Comparison of ENCODE assay signal across 18 cellular contexts in the genomic region with DNA sequence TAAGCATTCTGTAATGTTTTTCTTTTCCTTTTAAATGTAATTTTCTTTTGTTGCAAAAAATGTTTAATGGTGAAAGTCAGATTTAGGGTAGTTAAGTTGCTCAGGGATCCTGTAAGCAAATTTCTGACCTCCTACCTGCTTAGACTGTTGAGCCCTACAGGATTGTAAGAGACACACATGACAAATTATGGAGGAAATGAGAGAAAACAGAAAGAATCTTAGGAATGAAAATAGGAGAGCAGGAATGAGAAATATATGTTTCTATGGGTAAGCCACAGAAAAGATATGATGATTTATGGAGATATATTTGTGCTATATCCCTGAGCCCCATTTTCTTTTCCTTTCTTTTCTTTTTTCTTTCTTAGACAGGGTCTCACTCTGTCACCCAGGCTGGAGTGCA. TPM values are rescaled to one million over a fixed set of nuclear protein-coding genes. Genes with fewer than 3 reads are reported as not detected.
DNase-seq lines count a peak whose midpoint lies in the region; ATAC-seq lines count a peak whose summit lies in the region.
"Had no signal": no experiment of that assay in that cellular context is flagged by ENCODE, and none has a peak within 500 bp of the region (broad histone marks: within the 10 kb centered on the region; RNA-seq: fewer than 3 reads in every experiment).

No MANE protein-coding gene starts in this region.

- no peaks in the 10 kb centered on the region for H3K27me3 ChIP-seq in GM23248 (replicated peaks; ENCODE audit: insufficient read depth)
- H3K27me3 ChIP-seq: SJSA1 had no signal

- H3K4me3 ChIP-seq in GM23248: no peak overlapping the region
- H3K4me3 ChIP-seq: K562, SJSA1 had no signal

- DNase-seq in A172 (ENCODE audit: low spot score) (peak; percentile 66), GM23248 (peak; percentile 22), NCI-H226 (peak; percentile 65), glomerular visceral epithelial cell (ENCODE audit: extremely low spot score) (peak; percentile 26), T-helper 17 cell (no peak), DMS53 treated with DMSO at 0.1 percent for 48 hours (lab: John Stamatoyannopoulos, UW; ENCODE audit: unreplicated experiment) (no peak), sciatic nerve (ENCODE audit: low spot score) (no peak), globus pallidus (ENCODE audit: low spot score) (no peak)
- DNase-seq: C1 segment of cervical spinal cord, DMS 273 treated with DMSO at 0.1 percent for 48 hours, H7, NCI-H1436 treated with DMSO at 0.1 percent for 48 hours, NCI-H2081, NCI-H510A treated with DMSO at 0.1 percent for 48 hours, NCI-H82, PC-3 had no signal

- in situ Hi-C loops in GM23248 (cut with MboI): no loop called here

- H2AFZ ChIP-seq in GM23248: no peak overlapping the region

- H3F3A ChIP-seq in GM23248 (ENCODE audit: insufficient read depth): peaks cover 6% of the 10 kb centered on the region; the same call in 1 of the 2 replicates

- ATAC-seq in T-helper 17 cell (no peak), sciatic nerve (no peak)
- ATAC-seq: K562, PC-3 had no signal

- H3K9me3 ChIP-seq in GM23248 (ENCODE audit: low read depth) (no peaks in the 10 kb centered on the region), T-helper 17 cell (ENCODE audit: control insufficient read depth, low read length, poor library complexity, severe bottlenecking) (no peaks in the 10 kb centered on the region)
- H3K9me3 ChIP-seq: SJSA1 had no signal

- H3K4me3 Mint-ChIP-seq in T-helper 17 cell: no peak overlapping the region

- intact Hi-C loops in sciatic nerve (cut with DNase I): no loop called here

- H4K20me1 ChIP-seq in GM23248 (ENCODE audit: insufficient read depth): no peaks in the 10 kb centered on the region

- H3K27ac ChIP-seq in GM23248: no peak overlapping the region
- H3K27ac ChIP-seq: SJSA1 had no signal

- H3K9ac ChIP-seq in GM23248: no peak overlapping the region

- H3K4me2 ChIP-seq in GM23248 (ENCODE audit: unreplicated experiment): peak overlapping the region; percentile 2

- H3K4me1 Mint-ChIP-seq in T-helper 17 cell: no peaks in the 10 kb centered on the region

- H3K36me3 ChIP-seq in GM23248 (ENCODE audit: low read depth): peaks cover 14% of the 10 kb centered on the region
- H3K36me3 ChIP-seq: SJSA1 had no signal

- peaks cover 8% of the 10 kb centered on the region for H3K27me3 Mint-ChIP-seq in T-helper 17 cell

- H3K27ac Mint-ChIP-seq in T-helper 17 cell: no peak overlapping the region

- no peaks in the 10 kb centered on the region for H3K36me3 Mint-ChIP-seq in T-helper 17 cell (ENCODE audit: low read depth)

- peaks cover 9% of the 10 kb centered on the region; the same call in 1 of the 2 replicates for H3K79me2 ChIP-seq in GM23248 (ENCODE audit: insufficient read depth)

- no peaks in the 10 kb centered on the region for H3K9me2 ChIP-seq in GM23248 (ENCODE audit: insufficient read depth)

- H3K4me1 ChIP-seq in GM23248 (ENCODE audit: insufficient read depth): peaks cover 25% of the 10 kb centered on the region
- H3K4me1 ChIP-seq: SJSA1 had no signal

RNA-seq across cellular contexts. Expression of gene CYBRD1, which starts 28.3 kb away (rescaled TPM):
- 159 and 186 TPM in 2 replicates for total RNA-seq in A172 (2014; rRNA removed; shearing (Covaris generic))
- total RNA-seq in GM23248 (2014; rRNA removed; shearing (Covaris generic)): 222 and 248 TPM in 2 replicates
- polyA plus RNA-seq in GM23248 (2016; fragmentation: Nextera tagmentation; extraction: Ambion mirVana): 166 and 168 TPM in 2 replicates
- total RNA-seq in T-helper 17 cell: 1 to 10 TPM in 1 of 2 donors, under 1 TPM in 1; 0.44 to 1.3 TPM
- total RNA-seq in sciatic nerve: 280 TPM

Comparison
In these comparisons a context has a peak if more than half of its experiments do, and no peak if none do; other contexts are left out.
1. DNase-seq: peak in A172 (single experiment), GM23248 (single experiment), NCI-H226 (single experiment) and glomerular visceral epithelial cell (single experiment); none in T-helper 17 cell (0 of 3), DMS53 treated with DMSO at 0.1 percent for 48 hours (single experiment), sciatic nerve (single experiment) and globus pallidus (single experiment).
2. RNA of gene CYBRD1, which starts 28.3 kb away (total RNA-seq): 280 TPM in sciatic nerve (single experiment), 222 to 248 TPM in GM23248 and 159 to 186 TPM in A172; 0.44 to 1.3 TPM in T-helper 17 cell; every median in the first group is over 10 times any median in the second.